In genomic region chr4:123819362-123820035, GRCh38 we compare ENCODE assay signal across 22 cellular contexts.
A peak's percentile ranks its signal among the peaks of the same experiment; 100 is the strongest.
DNase-seq lines count a peak whose midpoint lies in the region; ATAC-seq lines count a peak whose summit lies in the region.
"Had no signal": no experiment of that assay in that cellular context is flagged by ENCODE, and none has a peak within 500 bp of the region (broad histone marks: within the 10 kb centered on the region; RNA-seq: fewer than 3 reads in every experiment).

No MANE protein-coding gene starts in this region.

- H3K9me3 ChIP-seq in adipocyte (ENCODE audit: control insufficient read depth, low read length): no peaks in the 10 kb centered on the region
- H3K9me3 ChIP-seq: ascending aorta, esophagus muscularis mucosa, left ventricle myocardium inferior had no signal

- H3K27me3 ChIP-seq in adipocyte (replicated peaks; ENCODE audit: control insufficient read depth, insufficient read depth, low read length): no peaks in the 10 kb centered on the region
- H3K27me3 ChIP-seq: ascending aorta, esophagus muscularis mucosa, SJCRH30 had no signal

- H3K36me3 ChIP-seq in adipocyte (ENCODE audit: control insufficient read depth, insufficient read depth, low read length, severe bottlenecking): no peaks in the 10 kb centered on the region
- H3K36me3 ChIP-seq: ascending aorta, esophagus muscularis mucosa, left ventricle myocardium inferior, SJCRH30 had no signal

- ATAC-seq in sciatic nerve: peak; percentile 59

- peak overlapping the region; percentile 21 for H3K4me3 ChIP-seq in adipocyte (ENCODE audit: low read length)
- H3K4me3 ChIP-seq: ascending aorta, esophagus muscularis mucosa, left ventricle myocardium inferior, SJCRH30 had no signal

- intact Hi-C loops in sciatic nerve (cut with DNase I): no loop called here

- H3K4me1 ChIP-seq in adipocyte (ENCODE audit: control insufficient read depth, insufficient read depth, low read length): peaks cover 23% of the 10 kb centered on the region
- H3K4me1 ChIP-seq: left ventricle myocardium inferior had no signal

- DNase-seq in HPDE6-E6E7 (ENCODE audit: extremely low spot score): peak; percentile 12
- DNase-seq in adipocyte (ENCODE audit: low read depth): no peak
- peak; percentile 54 for DNase-seq in fibroblast of peridontal ligament (ENCODE audit: extremely low read depth)
- DNase-seq in sciatic nerve (ENCODE audit: low spot score): no peak
- no peak for DNase-seq in epidermal melanocyte (ENCODE audit: insufficient read length, low spot score)
- DNase-seq in RPMI8226: no peak
- no peak for DNase-seq in stimulated activated naive CD4-positive, alpha-beta T cell treated with Interleukin-2 at 50 U/mL for 16 hours (lab: John Stamatoyannopoulos, UW)
- DNase-seq in NCI-H187 (lab: John Stamatoyannopoulos, UW): no peak
- DNase-seq: activated CD4-positive, alpha-beta T cell treated with anti-CD3 and anti-CD28 coated beads for 48 hours; activated naive CD4-positive, alpha-beta T cell treated with anti-CD3 and anti-CD28 coated beads, Interleukin-2, amount 50 U/mL, for 16 hours; cerebellar nuclear complex; GDM1; left ventricle myocardium inferior; NCI-H1048; NCI-H1930; NCI-H2227 treated with DMSO at 0.1 percent for 48 hours; NCI-H82; SJCRH30 had no signal

- H3K9ac ChIP-seq in adipocyte (ENCODE audit: low read length): no peak overlapping the region
- H3K9ac ChIP-seq: KMS-11, parathyroid adenoma had no signal

Comparison
In these comparisons a context has a peak if more than half of its experiments do, and no peak if none do; other contexts are left out.
1. DNase-seq: peak in HPDE6-E6E7 (single experiment) and fibroblast of peridontal ligament (single experiment); none in adipocyte (single experiment), sciatic nerve (single experiment), epidermal melanocyte (single experiment), RPMI8226 (single experiment), stimulated activated naive CD4-positive, alpha-beta T cell treated with Interleukin-2 at 50 U/mL for 16 hours (single experiment) and NCI-H187 (0 of 2).